Comparison of ENCODE assay signal across 8 cellular contexts in genomic region chr9:121288874-121289553, GRCh38. TPM values are rescaled to one million over a fixed set of nuclear protein-coding genes. Genes with fewer than 3 reads are reported as not detected.
DNase-seq lines count a peak whose midpoint lies in the region; ATAC-seq and TF ChIP-seq lines count a peak whose summit lies in the region.

No MANE protein-coding gene starts in this region.

- H3K36me3 ChIP-seq in testis (ENCODE audit: low read depth, missing control alignments), result no peaks in the 10 kb centered on the region

- WGBS in testis, 2 donors, result 25 to 31% methylated on average over 9 of the region's 9 CpGs

- no peak overlapping the region for H3K4me3 Mint-ChIP-seq in activated naive CD4-positive, alpha-beta T cell treated with anti-CD3 and anti-CD28 coated beads for 36 hours

- no peak for TF ChIP-seq CTCF in testis (IDR thresholded peaks at IDR 0.05)

- TF ChIP-seq POLR2A in testis (IDR thresholded peaks at IDR 0.05), result no peak

- no peaks in the 10 kb centered on the region for H3K27me3 ChIP-seq in testis

- H3K27ac ChIP-seq in caudate nucleus (ENCODE audit: low read depth, low read length) (peak overlapping the region; percentile 97), testis (peak overlapping the region; percentile 91 to 94)

- DNase-seq in Kasumi-1 (lab: John Stamatoyannopoulos, UW) (peak; percentile 90), caudate nucleus (lab: John Stamatoyannopoulos, UW) (peak in 48 of 61 donors; percentile 24 to 90 (median 72)), left lobe of liver (ENCODE audit: low spot score) (peak; percentile 52), testis (peak; percentile 77), NCI-H146 treated with DMSO at 0.1 percent for 48 hours (lab: John Stamatoyannopoulos, UW; ENCODE audit: unreplicated experiment) (no peak), retina (no peak)
- no peak for DNase-seq in activated naive CD4-positive, alpha-beta T cell treated with anti-CD3 and anti-CD28 coated beads for 36 hours

- no peaks in the 10 kb centered on the region for H3K9me3 Mint-ChIP-seq in activated naive CD4-positive, alpha-beta T cell treated with anti-CD3 and anti-CD28 coated beads for 36 hours

- CTCF ChIA-PET in activated naive CD4-positive, alpha-beta T cell treated with anti-CD3 and anti-CD28 coated beads for 36 hours (lab: Charles Lee), result interaction anchor here (0.7 to 4.3 kb wide), 4 partner anchors 9 to 115 kb away, joined by 3 to 23 read pairs (median 8); no protein-coding TSS in a partner anchor

- H3K36me3 Mint-ChIP-seq in activated naive CD4-positive, alpha-beta T cell treated with anti-CD3 and anti-CD28 coated beads for 36 hours (ENCODE audit: low read depth), result no peaks in the 10 kb centered on the region

- no peaks in the 10 kb centered on the region for H3K9me3 ChIP-seq in testis

- no peak overlapping the region for H3K4me3 ChIP-seq in testis

- intact Hi-C loops in testis (cut with DNase I; ENCODE audit: low total_unique reads), result no loop called here
- intact Hi-C loops in activated naive CD4-positive, alpha-beta T cell treated with anti-CD3 and anti-CD28 coated beads for 36 hours (cut with micrococcal nuclease), result no loop called here

- no peaks in the 10 kb centered on the region for H3K27me3 Mint-ChIP-seq in activated naive CD4-positive, alpha-beta T cell treated with anti-CD3 and anti-CD28 coated beads for 36 hours (ENCODE audit: low read depth)

- no peak overlapping the region for H3K27ac Mint-ChIP-seq in activated naive CD4-positive, alpha-beta T cell treated with anti-CD3 and anti-CD28 coated beads for 36 hours

- ATAC-seq in left lobe of liver, result peak; percentile 32
- no peak for ATAC-seq in HG03520 (IDR thresholded peaks at IDR 0.05; ENCODE audit: unreplicated experiment)

- H3K4me1 ChIP-seq in testis, result peaks cover 70% of the 10 kb centered on the region

- peaks cover 12% of the 10 kb centered on the region for H3K4me1 Mint-ChIP-seq in activated naive CD4-positive, alpha-beta T cell treated with anti-CD3 and anti-CD28 coated beads for 36 hours (ENCODE audit: low read depth)

RNA-seq across cellular contexts. Expression of gene GSN, which starts 21.1 kb away (rescaled TPM):
- 30.8 TPM for total RNA-seq in left lobe of liver
- total RNA-seq in testis, result 100 to 1,000 TPM; 206 to 356 TPM
- 392 TPM for polyA plus RNA-seq in testis (ENCODE audit: insufficient read depth, low read depth, low replicate concordance)
- 1 to 10 TPM; 1.1 to 1.2 TPM for total RNA-seq in activated naive CD4-positive, alpha-beta T cell treated with anti-CD3 and anti-CD28 coated beads for 36 hours

Comparison
In these comparisons a context has a peak if more than half of its experiments do, and no peak if none do; other contexts are left out.
1. DNase-seq: peak in Kasumi-1 (2 of 2), caudate nucleus (48 of 61), left lobe of liver (single experiment) and testis (single experiment); none in NCI-H146 treated with DMSO at 0.1 percent for 48 hours (single experiment), retina (single experiment) and activated naive CD4-positive, alpha-beta T cell treated with anti-CD3 and anti-CD28 coated beads for 36 hours (single experiment).
2. RNA of gene GSN, which starts 21.1 kb away (total RNA-seq): 206 to 356 TPM in testis and 30.8 TPM in left lobe of liver (single experiment); 1.1 to 1.2 TPM in activated naive CD4-positive, alpha-beta T cell treated with anti-CD3 and anti-CD28 coated beads for 36 hours; every median in the first group is over 10 times any median in the second.